ENCODE assay signal across 11 cellular contexts in the genomic region with DNA sequence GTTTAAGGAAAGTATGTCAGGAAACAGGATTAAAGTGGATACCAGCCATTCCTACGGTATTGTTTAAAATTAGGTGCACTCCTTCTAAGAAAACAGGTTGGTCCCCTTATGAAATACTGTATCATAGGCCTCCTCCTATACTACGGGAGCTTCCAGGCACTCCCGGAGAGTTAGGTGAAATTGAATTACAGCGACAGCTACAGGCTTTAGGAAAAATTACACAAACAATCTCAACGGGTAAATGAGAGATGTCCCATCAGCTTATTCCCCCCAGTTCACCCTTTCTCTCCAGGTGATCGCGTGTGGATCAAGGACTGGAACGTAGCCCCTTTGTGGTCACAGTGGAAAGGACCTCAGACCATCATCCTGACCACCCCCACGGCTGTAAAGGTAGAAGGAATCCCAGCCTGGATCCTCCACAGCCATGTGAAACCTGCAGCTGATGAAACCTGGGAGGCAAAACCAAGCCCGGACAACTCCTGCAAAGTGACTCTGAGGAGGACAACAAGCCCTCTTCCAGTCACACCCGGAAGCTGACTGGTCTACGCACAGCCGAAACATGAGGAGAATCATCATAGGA. TPM values are rescaled to one million over a fixed set of nuclear protein-coding genes. Genes with fewer than 3 reads are reported as not detected.
DNase-seq lines count a peak whose midpoint lies in the region; ATAC-seq and TF ChIP-seq lines count a peak whose summit lies in the region.
"Had no signal": no experiment of that assay in that cellular context is flagged by ENCODE, and none has a peak within 500 bp of the region (broad histone marks: within the 10 kb centered on the region; RNA-seq: fewer than 3 reads in every experiment).

No MANE protein-coding gene starts in this region.

- H3K23ac ChIP-seq in H9 (ENCODE audit: insufficient read length, low read depth, low read length): no peak overlapping the region

- H3K79me1 ChIP-seq in H9 (ENCODE audit: insufficient read depth, low read depth, low read length, poor library complexity, severe bottlenecking): no peaks in the 10 kb centered on the region

- H2BK5ac ChIP-seq in H9 (ENCODE audit: insufficient read length, low read length): no peak overlapping the region

- no peak for ATAC-seq in omental fat pad (ENCODE audit: low FRiP score)

- no CpG with 5 or more reads among the region's 13 CpGs for WGBS in H9 (ENCODE audit: extremely low coverage, insufficient read length, low lambda C conversion rate)

- H3K36me3 Mint-ChIP-seq in H9 (ENCODE audit: insufficient read depth in 1 of 3, low read depth in 3 of 3): no peaks in the 10 kb centered on the region

- no peaks in the 10 kb centered on the region for H3K79me2 ChIP-seq in H9 (ENCODE audit: insufficient read depth, low read length)

- no peak overlapping the region for H2BK20ac ChIP-seq in H9 (ENCODE audit: low read depth, low read length, poor library complexity, severe bottlenecking)

- no peak overlapping the region for H3K4me2 ChIP-seq in H9 (ENCODE audit: insufficient read depth, insufficient read length, low read length)

- DNase-seq in AG10803 (ENCODE audit: low read depth) (no peak), H9 (no peak), astrocyte of the hippocampus (ENCODE audit: low read depth, low spot score) (peak; percentile 3), kidney tubule cell (ENCODE audit: low spot score) (peak; percentile 30), NCI-H2196 treated with DMSO at 0.1 percent for 48 hours (lab: John Stamatoyannopoulos, UW; ENCODE audit: unreplicated experiment) (no peak), epidermal melanocyte (ENCODE audit: insufficient read length, low spot score) (no peak), nucleus accumbens (lab: John Stamatoyannopoulos, UW) (no peak), omental fat pad (ENCODE audit: low spot score) (no peak)
- DNase-seq: NCI-H1694 treated with DMSO at 0.1 percent for 48 hours had no signal

- no peaks in the 10 kb centered on the region for H3K9me3 ChIP-seq in H9 (ENCODE audit: control insufficient read depth, low read depth, low read length)

- TF ChIP-seq CTCF in AG10803 (conservative IDR thresholded peaks at IDR 0.05; ENCODE audit: low read length) (peak; percentile 36), H9 (conservative IDR thresholded peaks at IDR 0.05) (peak; percentile 62), omental fat pad (IDR thresholded peaks at IDR 0.05) (no peak)

- no peak overlapping the region for H3T11ph ChIP-seq in H9 (ENCODE audit: low read length)

- H3K9me3 Mint-ChIP-seq in H9: 0 out of 5 replicates have a peak, but pooled peaks cover 0 to 2% of the 10 kb centered on the region in 2 experiments

- H2BK12ac ChIP-seq in H9 (ENCODE audit: insufficient read length, low read depth, low read length): no peak overlapping the region

- H3K27me3 ChIP-seq in H9 (ENCODE audit: insufficient read depth, low read length): no peaks in the 10 kb centered on the region

- H2BK120ac ChIP-seq in H9 (ENCODE audit: low read depth, low read length, poor library complexity, severe bottlenecking): no peak overlapping the region

- no peak overlapping the region for H2AK5ac ChIP-seq in H9 (ENCODE audit: insufficient read length, low read length)

- H4K91ac ChIP-seq in H9 (ENCODE audit: insufficient read length, low read depth, low read length): no peak overlapping the region

- H3K27ac Mint-ChIP-seq in H9: no peak overlapping the region

- H4K5ac ChIP-seq in H9 (ENCODE audit: insufficient read length, low read depth, low read length): no peak overlapping the region

- no peak overlapping the region for H3K27ac ChIP-seq in H9 (ENCODE audit: insufficient read length, low read depth, low read length)

- no peaks in the 10 kb centered on the region for H4K20me1 ChIP-seq in H9 (ENCODE audit: control insufficient read depth, insufficient read depth, insufficient read length)

- H3K4me3 ChIP-seq in AG10803 (ENCODE audit: low read length): no peak overlapping the region

- no peak overlapping the region for H2AFZ ChIP-seq in H9 (ENCODE audit: low read length)

- H4K8ac ChIP-seq in H9 (replicated peaks; ENCODE audit: insufficient read length, low read depth, low read length): no peak overlapping the region

- H3K14ac ChIP-seq in H9 (ENCODE audit: insufficient read depth, low read length): no peak overlapping the region

- H3K4me3 Mint-ChIP-seq in H9: no peak overlapping the region

- H3K9ac ChIP-seq in H9 (ENCODE audit: extremely low read depth, insufficient read length, low read length): no peak overlapping the region

- H2BK15ac ChIP-seq in H9 (ENCODE audit: low read depth, low read length): no peak overlapping the region

- H3K18ac ChIP-seq in H9 (ENCODE audit: insufficient read length, low read depth, low read length): no peak overlapping the region

- no peaks in the 10 kb centered on the region; the same call in none of the 2 replicates for H3K27me3 Mint-ChIP-seq in H9 (ENCODE audit: low read depth)

- peaks cover 2 to 5% of the 10 kb centered on the region in 2 experiments; a peak in 3 of 4 replicates for H3K4me1 Mint-ChIP-seq in H9

- no peaks in the 10 kb centered on the region for H3K4me1 ChIP-seq in H9 (ENCODE audit: insufficient read depth, low read length)

- H3K4ac ChIP-seq in H9 (ENCODE audit: low read depth, low read length): no peak overlapping the region

- H3K56ac ChIP-seq in H9 (ENCODE audit: insufficient read length, low read depth, low read length): no peak overlapping the region

- H3K23me2 ChIP-seq in H9 (ENCODE audit: insufficient read length, low read depth, low read length, poor library complexity, severe bottlenecking): no peaks in the 10 kb centered on the region

RNA-seq across cellular contexts. Expression of gene GHITM, which starts 25.1 kb away (rescaled TPM):
- total RNA-seq in H9 (2021): 95.2 and 95.6 TPM in 2 replicates
- 100 to 1,000 TPM; 110 to 165 (median 149) TPM for total RNA-seq in omental fat pad

RNA-seq across cellular contexts. Expression of gene GPR15LG, which starts 59.4 kb away (rescaled TPM):
- total RNA-seq in H9 (2021) (not detected in 2 replicates), omental fat pad (not detected)
- total RNA-seq: cardiac septum, liver had no signal

Comparison
In these comparisons a context has a peak if more than half of its experiments do, and no peak if none do; other contexts are left out.
1. DNase-seq: peak in astrocyte of the hippocampus (single experiment) and kidney tubule cell (single experiment); none in AG10803 (single experiment), H9 (single experiment), NCI-H2196 treated with DMSO at 0.1 percent for 48 hours (single experiment), epidermal melanocyte (single experiment), nucleus accumbens (0 of 56) and omental fat pad (single experiment).
2. CTCF ChIP-seq: peak in AG10803 (single experiment) and H9 (single experiment); none in omental fat pad (0 of 3).